In the genomic region with DNA sequence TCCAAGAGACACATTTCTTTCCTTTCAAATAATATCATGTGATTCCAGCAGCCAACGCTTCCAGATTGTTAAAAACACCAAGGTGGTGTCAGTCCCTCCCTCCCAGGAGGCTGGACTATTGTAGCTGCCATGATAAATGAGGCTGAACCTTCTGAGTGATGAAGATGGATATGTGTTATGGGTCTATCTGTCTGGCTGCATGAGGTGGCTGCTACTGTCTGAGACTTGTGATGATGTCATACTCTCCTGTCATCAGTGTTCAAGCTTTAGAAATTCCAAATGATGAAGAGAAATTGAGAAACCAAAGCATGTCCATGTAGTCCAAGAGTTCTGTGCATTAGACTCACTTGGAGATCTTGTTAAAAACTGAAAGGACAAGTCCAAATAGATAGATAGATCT, we compare ENCODE assay signal across 26 cellular contexts.
"Had no signal": no experiment of that assay in that cellular context is flagged by ENCODE, and none has a peak within 500 bp of the region (broad histone marks: within the 10 kb centered on the region; RNA-seq: fewer than 3 reads in every experiment).

No MANE protein-coding gene starts in this region.

- H3K4me1 ChIP-seq: left lung, lower lobe of right lung, pancreas, prostate gland, suprapubic skin, upper lobe of right lung had no signal

- H3K27ac ChIP-seq: left lung, lower lobe of right lung, pancreas, prostate gland, sigmoid colon, spleen, suprapubic skin, thoracic aorta, tibial artery, upper lobe of right lung had no signal

- H3K9me3 ChIP-seq: left lung, lower lobe of right lung, mucosa of descending colon, pancreas, prostate gland, sigmoid colon, spleen, suprapubic skin, thoracic aorta, tibial artery, upper lobe of right lung had no signal

- H3K36me3 ChIP-seq: left lung, lower lobe of right lung, pancreas, prostate gland, sigmoid colon, spleen, suprapubic skin, thoracic aorta, tibial artery, upper lobe of right lung had no signal

- FAIRE-seq: islet of Langerhans, kidney, pancreas, small intestine, urothelium cell line had no signal

- H3K27me3 ChIP-seq: left lung, sigmoid colon, spleen, suprapubic skin, tibial artery, upper lobe of right lung had no signal

- DNase-seq: hippocampal formation; immature natural killer cell; kidney; left colon; left lung; lower lobe of right lung; midbrain; mucosa of descending colon; naive thymus-derived CD8-positive, alpha-beta T cell; pancreas; posterior cingulate gyrus; right cardiac atrium; sigmoid colon; small intestine; spleen; stimulated activated CD4-positive, alpha-beta T cell treated with anti-CD3 and anti-CD28 coated beads, Interleukin-4, amount 100 ng/mL, for 24 hours; stimulated activated naive CD4-positive, alpha-beta T cell; tibial artery; trophoblast cell; upper lobe of right lung had no signal

- H3K4me3 ChIP-seq: left lung, lower lobe of right lung, mucosa of descending colon, pancreas, prostate gland, sigmoid colon, spleen, suprapubic skin, thoracic aorta, tibial artery, upper lobe of right lung had no signal

- ATAC-seq: left colon; left lung; lower lobe of right lung; mucosa of descending colon; naive thymus-derived CD8-positive, alpha-beta T cell; pancreas; right cardiac atrium; stimulated activated effector memory CD8-positive, alpha-beta T cell treated with anti-CD3 and anti-CD28 coated beads, Interleukin-12 subunit alpha, Interleukin-12 subunit beta, amount 100 ng/mL, for 72 hours; upper lobe of right lung had no signal
